Comparison of ENCODE assay signal across 8 cellular contexts in the genomic region with DNA sequence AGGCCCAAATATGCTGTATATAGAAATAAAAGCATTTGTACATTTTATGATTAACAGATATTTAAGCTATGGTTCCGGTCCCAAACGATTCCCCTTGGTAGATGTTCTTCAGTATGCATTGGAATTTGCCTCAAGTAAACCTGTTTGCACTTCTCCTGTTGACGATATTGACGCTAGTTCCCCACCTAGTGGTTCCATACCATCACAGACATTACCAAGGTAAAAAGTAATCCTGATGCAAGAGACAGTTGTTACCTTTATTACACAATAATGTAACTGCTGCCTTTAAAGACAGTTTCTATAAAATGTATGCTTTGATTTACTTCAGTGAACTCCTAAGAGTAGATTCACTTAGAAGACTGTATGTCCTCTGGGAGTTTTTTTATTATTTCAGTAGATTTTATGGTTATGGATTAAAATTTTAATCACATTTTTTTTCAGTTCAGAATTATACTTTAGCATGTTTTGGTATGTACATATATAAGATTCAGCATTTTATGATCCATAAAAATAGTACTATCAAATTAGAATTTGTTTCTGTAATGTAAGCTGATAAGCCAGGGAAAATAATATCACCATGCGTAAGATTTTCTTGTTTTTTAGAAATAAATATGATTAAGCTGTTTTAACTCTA.
DNase-seq lines count a peak whose midpoint lies in the region; ATAC-seq and TF ChIP-seq lines count a peak whose summit lies in the region.

No MANE protein-coding gene starts in this region.

- ATAC-seq in HG03175 (IDR thresholded peaks at IDR 0.05; ENCODE audit: unreplicated experiment) (peak; percentile 70), esophagus mucosa (peak; percentile 84)
- ATAC-seq in stimulated activated memory B cell treated with anti-CD40 and anti-IgM and Interleukin-4, amounts not matched to agents 10 μg/mL and 1 μg/mL and 100 μg/mL, for 72 hours, result no peak

- H3K36me3 ChIP-seq in SK-N-MC (ENCODE audit: insufficient read depth, low read length) (peaks cover 41% of the 10 kb centered on the region), neural cell (ENCODE audit: insufficient read depth, low read length) (no peaks in the 10 kb centered on the region)

- H4K20me1 ChIP-seq in neural cell (ENCODE audit: insufficient read depth), result no peaks in the 10 kb centered on the region

- intact Hi-C loops in CD14-positive monocyte (cut with micrococcal nuclease), result no loop called here

- TF ChIP-seq EP300 in neural cell (conservative IDR thresholded peaks at IDR 0.05; ENCODE audit: poor library complexity, severe bottlenecking), result no peak

- no peaks in the 10 kb centered on the region for H3K27me3 ChIP-seq in neural cell (ENCODE audit: insufficient read depth, low read depth, low read length)

- in situ Hi-C loops in GM13976 (cut with MboI; ENCODE audit: low sequenced_read_pairs, unreplicated experiment), result no loop called here

- no peak overlapping the region for H2AFZ ChIP-seq in neural cell (ENCODE audit: low read depth, low read length)

- no peaks in the 10 kb centered on the region for H3K9me3 Mint-ChIP-seq in CD14-positive monocyte
- H3K9me3 Mint-ChIP-seq in stimulated activated memory B cell treated with anti-CD40 and anti-IgM and Interleukin-4, amounts not matched to agents 10 μg/mL and 1 μg/mL and 100 μg/mL, for 72 hours, result no peaks in the 10 kb centered on the region

- H3K4me3 ChIP-seq in SK-N-MC (no peak overlapping the region), neural cell (ENCODE audit: low read length) (no peak overlapping the region)

- no peaks in the 10 kb centered on the region for H3K79me2 ChIP-seq in neural cell (replicated peaks; ENCODE audit: insufficient read depth, low read length)

- peaks cover 64 to 71% of the 10 kb centered on the region in 2 donors for H3K36me3 Mint-ChIP-seq in CD14-positive monocyte
- peaks cover 21% of the 10 kb centered on the region for H3K36me3 Mint-ChIP-seq in stimulated activated memory B cell treated with anti-CD40 and anti-IgM and Interleukin-4, amounts not matched to agents 10 μg/mL and 1 μg/mL and 100 μg/mL, for 72 hours

- no peak overlapping the region for H3K4me2 ChIP-seq in neural cell (ENCODE audit: low read length)

- no peaks in the 10 kb centered on the region for H3K4me1 Mint-ChIP-seq in CD14-positive monocyte
- no peaks in the 10 kb centered on the region for H3K4me1 Mint-ChIP-seq in stimulated activated memory B cell treated with anti-CD40 and anti-IgM and Interleukin-4, amounts not matched to agents 10 μg/mL and 1 μg/mL and 100 μg/mL, for 72 hours

- no peak overlapping the region for H3K27ac Mint-ChIP-seq in CD14-positive monocyte
- H3K27ac Mint-ChIP-seq in stimulated activated memory B cell treated with anti-CD40 and anti-IgM and Interleukin-4, amounts not matched to agents 10 μg/mL and 1 μg/mL and 100 μg/mL, for 72 hours, result no peak overlapping the region

- H3K9me3 ChIP-seq in SK-N-MC (ENCODE audit: low read depth, low read length), result no peaks in the 10 kb centered on the region
- no peaks in the 10 kb centered on the region for H3K9me3 ChIP-seq in neural cell (ENCODE audit: low read length)

- H3K9ac ChIP-seq in SK-N-MC (ENCODE audit: insufficient read length) (peak overlapping the region; percentile 8), neural cell (ENCODE audit: low read length) (no peak overlapping the region)

- peak; percentile 40 for TF ChIP-seq CTCF in CD14-positive monocyte (IDR thresholded peaks at IDR 0.05)
- TF ChIP-seq CTCF in GM13976 (IDR thresholded peaks at IDR 0.05; ENCODE audit: borderline replicate concordance, control extremely low read depth, extremely low read depth, insufficient read depth, missing control alignments), result peak; percentile 54
- TF ChIP-seq CTCF in neural cell (IDR thresholded peaks at IDR 0.05; ENCODE audit: poor library complexity, severe bottlenecking), result peak; percentile 65

- peak; percentile 67 for TF ChIP-seq RAD21 in neural cell (conservative IDR thresholded peaks at IDR 0.05)

- H3K9me2 ChIP-seq in neural cell (ENCODE audit: insufficient read depth, low read length), result no peaks in the 10 kb centered on the region

- H3K4me3 Mint-ChIP-seq in CD14-positive monocyte, result no peak overlapping the region
- H3K4me3 Mint-ChIP-seq in stimulated activated memory B cell treated with anti-CD40 and anti-IgM and Interleukin-4, amounts not matched to agents 10 μg/mL and 1 μg/mL and 100 μg/mL, for 72 hours, result no peak overlapping the region

- H3F3A ChIP-seq in neural cell (ENCODE audit: insufficient read depth, low read length, poor library complexity, severe bottlenecking), result no peaks in the 10 kb centered on the region

- DNase-seq in CD14-positive monocyte (ENCODE audit: low spot score), result no peak
- DNase-seq in GM13976 (ENCODE audit: low spot score), result peak; percentile 30
- DNase-seq in SK-N-MC (ENCODE audit: low read depth, low spot score), result no peak
- DNase-seq in ureter (ENCODE audit: low spot score), result no peak

- no peaks in the 10 kb centered on the region for H3K27me3 Mint-ChIP-seq in CD14-positive monocyte (ENCODE audit: low read depth in 3 of 3)
- H3K27me3 Mint-ChIP-seq in stimulated activated memory B cell treated with anti-CD40 and anti-IgM and Interleukin-4, amounts not matched to agents 10 μg/mL and 1 μg/mL and 100 μg/mL, for 72 hours, result no peaks in the 10 kb centered on the region

- H3K27ac ChIP-seq in SK-N-MC (peak overlapping the region; percentile 4), neural cell (ENCODE audit: low read length) (no peak overlapping the region)

TF ChIP-seq in neural cell, 6 proteins besides CTCF, POLR2A, EP300 and RAD21:
- TF ChIP-seq POLR2AphosphoS5 (IDR thresholded peaks at IDR 0.05) (no peak), SMC3 (conservative IDR thresholded peaks at IDR 0.05; ENCODE audit: poor library complexity) (peak; percentile 66)
